Comparison of ENCODE assay signal across 10 cellular contexts in genomic region chr6:41286544-41287346, GRCh38. TPM values are rescaled to one million over a fixed set of nuclear protein-coding genes. Genes with fewer than 3 reads are reported as not detected.
DNase-seq lines count a peak whose midpoint lies in the region; ATAC-seq, FAIRE-seq and TF ChIP-seq lines count a peak whose summit lies in the region.
"Had no signal": no experiment of that assay in that cellular context is flagged by ENCODE, and none has a peak within 500 bp of the region (broad histone marks: within the 10 kb centered on the region; RNA-seq: fewer than 3 reads in every experiment).

Gene TREM1 (minus strand): TSS chr6:41286682. CDS start chr6:41286655, 27 bp downstream.

- H3K4me1 Mint-ChIP-seq in T-helper 2 cell treated with Interferon-gamma antibody and Interleukin-4, amounts not matched to agents 5 μg/mL and 100 μg/mL, for 36 hours (ENCODE audit: low read depth): no peaks in the 10 kb centered on the region

- H4K91ac ChIP-seq in mesenchymal stem cell (ENCODE audit: low read length): no peak within 1 kb of the TSS

- WGBS in mammary epithelial cell (ENCODE audit: low coverage, missing lambda C conversion rate): 59% methylated on average over 8 of the region's 8 CpGs
- WGBS in mesenchymal stem cell: 66% methylated on average over 8 of the region's 8 CpGs

- no peaks in the 10 kb centered on the region for H3K9me3 Mint-ChIP-seq in T-helper 2 cell treated with Interferon-gamma antibody and Interleukin-4, amounts not matched to agents 5 μg/mL and 100 μg/mL, for 36 hours

- H3K36me3 Mint-ChIP-seq in T-helper 2 cell treated with Interferon-gamma antibody and Interleukin-4, amounts not matched to agents 5 μg/mL and 100 μg/mL, for 36 hours (ENCODE audit: low read depth): no peaks in the 10 kb centered on the region

- intact Hi-C loops in mammary epithelial cell (cut with micrococcal nuclease): loop anchor here (10.0 kb wide), 1 partner anchor 192 kb away; no protein-coding TSS in a partner anchor

- dilution Hi-C loops in mammary epithelial cell (cut with HindIII; ENCODE audit: low sequenced_read_pairs): no loop called here

- in situ Hi-C loops in mammary epithelial cell (cut with MboI; ENCODE audit: low sequenced_read_pairs in 2 of 2): no loop called here

- TF ChIP-seq EP300 in Ishikawa (IDR thresholded peaks at IDR 0.05; ENCODE audit: borderline replicate concordance): no peak

- peak within 1 kb of the TSS in 1 of 2 experiments; percentile 43 for H3K4ac ChIP-seq in mesenchymal stem cell (ENCODE audit: low read depth in 1 of 2, low read length in 2 of 2)

- H2BK15ac ChIP-seq in mesenchymal stem cell (ENCODE audit: low read depth, poor library complexity, severe bottlenecking): no peak within 1 kb of the TSS

- peak within 1 kb of the TSS; percentile 74 for H3K27ac ChIP-seq in mammary epithelial cell (ENCODE audit: insufficient read depth, low read depth, low read length)
- H3K27ac ChIP-seq in mesenchymal stem cell (ENCODE audit: low read length, poor library complexity, severe bottlenecking): no peak within 1 kb of the TSS

- H3K27me3 ChIP-seq in mammary epithelial cell (ENCODE audit: insufficient read depth, low read length) (no peaks in the 10 kb centered on the region), mesenchymal stem cell (ENCODE audit: control insufficient read depth in 1 of 2, insufficient read depth in 1 of 2, low read length in 2 of 2) (peaks cover 0 to 14% of the 10 kb centered on the region in 2 experiments)

- H3K9ac ChIP-seq in mammary epithelial cell (ENCODE audit: insufficient read depth, low read length) (peak within 1 kb of the TSS; percentile 18), mesenchymal stem cell (ENCODE audit: low read length) (peak within 1 kb of the TSS; percentile 90)

- H4K8ac ChIP-seq in mesenchymal stem cell (ENCODE audit: low read length): no peak within 1 kb of the TSS

- no peak within 1 kb of the TSS for H2BK120ac ChIP-seq in mesenchymal stem cell (ENCODE audit: low read depth, low read length)

- H2AK5ac ChIP-seq in mesenchymal stem cell (ENCODE audit: low read length, severe bottlenecking): no peak within 1 kb of the TSS

- H4K20me1 ChIP-seq in mammary epithelial cell (ENCODE audit: insufficient read depth, low read length): no peaks in the 10 kb centered on the region

- H3K4me1 ChIP-seq in mammary epithelial cell (ENCODE audit: insufficient read depth, low read length): peaks cover 11% of the 10 kb centered on the region
- no peaks in the 10 kb centered on the region for H3K4me1 ChIP-seq in mesenchymal stem cell (ENCODE audit: control insufficient read depth, insufficient read depth, low read depth, low read length)

- H2BK5ac ChIP-seq in mesenchymal stem cell (ENCODE audit: low read depth, low read length, poor library complexity, severe bottlenecking): no peak within 1 kb of the TSS

- H3K23ac ChIP-seq in mesenchymal stem cell (ENCODE audit: low read length in 2 of 2): no peak within 1 kb of the TSS

- no peak within 1 kb of the TSS for H3K4me3 Mint-ChIP-seq in T-helper 2 cell treated with Interferon-gamma antibody and Interleukin-4, amounts not matched to agents 5 μg/mL and 100 μg/mL, for 36 hours

- H2AFZ ChIP-seq in mammary epithelial cell (ENCODE audit: low read depth, low read length) (peak within 1 kb of the TSS; percentile 48), mesenchymal stem cell (ENCODE audit: low read depth, low read length) (no peak within 1 kb of the TSS)

- peak within 1 kb of the TSS in 1 of 2 experiments; percentile 10 for H2BK12ac ChIP-seq in mesenchymal stem cell (ENCODE audit: low read length in 2 of 2)

- H3K79me2 ChIP-seq in mammary epithelial cell (ENCODE audit: insufficient read depth, low read length): no peaks in the 10 kb centered on the region

- CTCF ChIA-PET in mammary epithelial cell (lab: Charles Lee; ENCODE audit: low non-redundant PET): no interaction called here

- no peak within 1 kb of the TSS for H3K14ac ChIP-seq in mesenchymal stem cell (ENCODE audit: low read length in 2 of 2)

- no peak for TF ChIP-seq CTCF in mammary epithelial cell (conservative IDR thresholded peaks at IDR 0.05 in 1 of 2, IDR thresholded peaks at IDR 0.05 in 1 of 2; ENCODE audit: extremely low read depth in 1 of 2, insufficient read depth in 1 of 2, low read depth in 1 of 2, low read length in 2 of 2)

- no peak within 1 kb of the TSS for H3K27ac Mint-ChIP-seq in T-helper 2 cell treated with Interferon-gamma antibody and Interleukin-4, amounts not matched to agents 5 μg/mL and 100 μg/mL, for 36 hours

- H3K18ac ChIP-seq in mesenchymal stem cell (ENCODE audit: low read depth in 1 of 2, low read length in 2 of 2): no peak within 1 kb of the TSS

- H3K4me2 ChIP-seq in mammary epithelial cell (ENCODE audit: insufficient read depth, low read depth, low read length): peak within 1 kb of the TSS; percentile 13
- H3K4me2 ChIP-seq in mesenchymal stem cell (ENCODE audit: low read length, poor library complexity, severe bottlenecking): no peak within 1 kb of the TSS

- peaks cover 25% of the 10 kb centered on the region for H3K27me3 Mint-ChIP-seq in T-helper 2 cell treated with Interferon-gamma antibody and Interleukin-4, amounts not matched to agents 5 μg/mL and 100 μg/mL, for 36 hours (ENCODE audit: low read depth)

- H3K9me3 ChIP-seq in mammary epithelial cell (replicated peaks; ENCODE audit: insufficient read depth, low read length) (no peaks in the 10 kb centered on the region), mesenchymal stem cell (ENCODE audit: control insufficient read depth, low read length) (no peaks in the 10 kb centered on the region)

- peak; percentile 38 for DNase-seq in AG20443 (ENCODE audit: low spot score)
- DNase-seq in mammary epithelial cell: peak; percentile 95
- DNase-seq in mesenchymal stem cell: peak; percentile 97
- no peak for DNase-seq in urothelium cell line (ENCODE audit: low spot score)
- no peak for DNase-seq in T-helper 2 cell treated with Interferon-gamma antibody and Interleukin-4, amounts not matched to agents 5 μg/mL and 100 μg/mL, for 36 hours (ENCODE audit: low spot score)
- no peak for DNase-seq in HuH-7 (ENCODE audit: low spot score)
- DNase-seq: NCI-H446 had no signal

- FAIRE-seq in urothelium cell line (lab: Jason Lieb, UNC): no peak

- no peak for ATAC-seq in GM19455 (IDR thresholded peaks at IDR 0.05; ENCODE audit: unreplicated experiment)
- ATAC-seq: HCT116 had no signal

- H3K36me3 ChIP-seq in mammary epithelial cell (ENCODE audit: insufficient read depth, low read length): no peaks in the 10 kb centered on the region
- H3K36me3 ChIP-seq in mesenchymal stem cell (ENCODE audit: control insufficient read depth in 1 of 2, insufficient read depth in 2 of 2, low read depth in 1 of 2, low read length in 2 of 2): no peaks in the 10 kb centered on the region

- no peak for TF ChIP-seq RAD21 in Ishikawa (IDR thresholded peaks at IDR 0.05; ENCODE audit: low read depth)

- no peaks in the 10 kb centered on the region for H3K79me1 ChIP-seq in mesenchymal stem cell (replicated peaks; ENCODE audit: low read length, poor library complexity, severe bottlenecking)

- TSS peak; percentile 83 for BruUV-seq in mammary epithelial cell (replicated peaks; lab: Mats Ljungman, UMichigan)

- H3K4me3 ChIP-seq in mammary epithelial cell (replicated peaks in 1 of 3; ENCODE audit: insufficient read depth in 1 of 3, low read depth in 2 of 3, low read length in 3 of 3) (no peak within 1 kb of the TSS), mesenchymal stem cell (ENCODE audit: insufficient read depth in 1 of 2, low read depth in 1 of 2, low read length in 2 of 2) (peak within 1 kb of the TSS in 1 of 2 experiments; percentile 29)

TF ChIP-seq in Ishikawa, 13 proteins besides CTCF, POLR2A, EP300 and RAD21:
- TF ChIP-seq CEBPB (IDR thresholded peaks at IDR 0.05) (peak; percentile 77), NFIC (IDR thresholded peaks at IDR 0.05) (no peak)

RNA-seq across cellular contexts. Expression of gene TREM1, which starts in this region (rescaled TPM):
- 1 to 10 TPM in 1 of 2 donors, under 1 TPM in 1; 0.50 to 1.2 TPM for total RNA-seq in mammary epithelial cell
- 0.76 TPM for polyA plus RNA-seq in mammary epithelial cell
- not detected for polyA minus RNA-seq in mammary epithelial cell
- 5.2 TPM for polyA plus RNA-seq in mesenchymal stem cell (2013, experiment 1 of 2)
- 5.7 TPM for polyA plus RNA-seq in mesenchymal stem cell (2013, experiment 2 of 2)

Comparison
In these comparisons a context has a peak if more than half of its experiments do, and no peak if none do; other contexts are left out.
1. DNase-seq: peak in AG20443 (single experiment), mammary epithelial cell (single experiment) and mesenchymal stem cell (single experiment); none in urothelium cell line (single experiment), T-helper 2 cell treated with Interferon-gamma antibody and Interleukin-4, amounts not matched to agents 5 μg/mL and 100 μg/mL, for 36 hours (single experiment) and HuH-7 (single experiment).